In genomic region chr6:15551262-15551661, GRCh38 we compare ENCODE assay signal across 27 cellular contexts.
A peak's percentile ranks its signal among the peaks of the same experiment; 100 is the strongest.
DNase-seq lines count a peak whose midpoint lies in the region; ATAC-seq, FAIRE-seq and TF ChIP-seq lines count a peak whose summit lies in the region.
"Had no signal": no experiment of that assay in that cellular context is flagged by ENCODE, and none has a peak within 500 bp of the region (broad histone marks: within the 10 kb centered on the region; RNA-seq: fewer than 3 reads in every experiment).

No MANE protein-coding gene starts in this region.

- H3K27me3 ChIP-seq in left ventricle myocardium inferior (ENCODE audit: low read depth): no peaks in the 10 kb centered on the region
- H3K27me3 ChIP-seq: stomach, tibial nerve had no signal

- H3K9me3 Mint-ChIP-seq in endothelial cell (ENCODE audit: unreplicated experiment) (no peaks in the 10 kb centered on the region), nephron progenitor cell (no peaks in the 10 kb centered on the region)
- H3K9me3 Mint-ChIP-seq: activated T-cell treated with anti-CD3 and anti-CD28 coated beads, Interleukin-2, amount 50 U/mL, for 24 hours; T-helper 1 cell treated with Interleukin-12 subunit alpha and Interleukin-12 subunit beta and Interleukin-4 antibody, amounts not matched to agents 30 μg/mL and 1 μg/mL, for 36 hours had no signal

- H3K4me3 Mint-ChIP-seq in endothelial cell (ENCODE audit: unreplicated experiment) (peak overlapping the region; percentile 3), nephron progenitor cell (no peak overlapping the region)
- H3K4me3 Mint-ChIP-seq: activated T-cell treated with anti-CD3 and anti-CD28 coated beads, Interleukin-2, amount 50 U/mL, for 24 hours; neural crest cell; T-helper 1 cell treated with Interleukin-12 subunit alpha and Interleukin-12 subunit beta and Interleukin-4 antibody, amounts not matched to agents 30 μg/mL and 1 μg/mL, for 36 hours had no signal

- H3K9me3 ChIP-seq in left ventricle myocardium inferior (replicated peaks): no peaks in the 10 kb centered on the region
- H3K9me3 ChIP-seq: Caco-2, stomach, tibial nerve had no signal

- H3K27ac ChIP-seq in left ventricle myocardium inferior (replicated peaks): peak overlapping the region; percentile 55
- H3K27ac ChIP-seq: HL-60, tibial nerve had no signal

- no peak for DNase-seq in left ventricle myocardium inferior
- DNase-seq in left cardiac atrium: no peak
- DNase-seq in endothelial cell (ENCODE audit: low spot score): no peak
- DNase-seq in nephron progenitor cell: no peak
- no peak for DNase-seq in SIG-M5 (lab: John Stamatoyannopoulos, UW)
- DNase-seq in GOT3 (lab: John Stamatoyannopoulos, UW): no peak
- no peak for DNase-seq in HTR-8/SVneo (ENCODE audit: insufficient read length, low spot score)
- no peak for DNase-seq in cerebellum (ENCODE audit: low spot score)
- DNase-seq: activated CD8-positive, alpha-beta memory T cell treated with anti-CD3 and anti-CD28 coated beads for 24 hours; activated naive CD4-positive, alpha-beta T cell treated with Interleukin-2 at 50 U/mL for 16 hours; activated T-cell treated with anti-CD3 and anti-CD28 coated beads, Interleukin-2, amount 50 U/mL, for 24 hours; amniotic stem cell; Caco-2; NCI-H1092; NCI-H187; NCI-H526; posterior cingulate gyrus; stimulated activated CD4-positive, alpha-beta T cell treated with anti-CD3 and anti-CD28 coated beads, Interleukin-15, amount 100 ng/mL, for 24 hours; stomach had no signal

- intact Hi-C loops in left ventricle myocardium inferior (cut with micrococcal nuclease) (no loop called here), left cardiac atrium (cut with DNase I) (no loop called here)

- no peak for FAIRE-seq in HTR-8/SVneo (lab: Jason Lieb, UNC)
- FAIRE-seq: A204.1, HepG2, RCC 7860 had no signal

- H3K4me1 Mint-ChIP-seq in endothelial cell (ENCODE audit: unreplicated experiment): peaks cover 66% of the 10 kb centered on the region
- peaks cover 23% of the 10 kb centered on the region for H3K4me1 Mint-ChIP-seq in nephron progenitor cell

- no peak overlapping the region for H3K4me3 ChIP-seq in left ventricle myocardium inferior
- H3K4me3 ChIP-seq: stomach, tibial nerve had no signal

- peaks cover 6% of the 10 kb centered on the region for H3K27me3 Mint-ChIP-seq in endothelial cell (ENCODE audit: unreplicated experiment)
- no peaks in the 10 kb centered on the region for H3K27me3 Mint-ChIP-seq in nephron progenitor cell (ENCODE audit: low read depth, poor library complexity)
- H3K27me3 Mint-ChIP-seq: activated T-cell treated with anti-CD3 and anti-CD28 coated beads, Interleukin-2, amount 50 U/mL, for 24 hours had no signal

- H3K27ac Mint-ChIP-seq in endothelial cell (ENCODE audit: unreplicated experiment): peak overlapping the region; percentile 96
- peak overlapping the region; percentile 78 for H3K27ac Mint-ChIP-seq in nephron progenitor cell
- H3K27ac Mint-ChIP-seq: activated T-cell treated with anti-CD3 and anti-CD28 coated beads, Interleukin-2, amount 50 U/mL, for 24 hours; T-helper 1 cell treated with Interleukin-12 subunit alpha and Interleukin-12 subunit beta and Interleukin-4 antibody, amounts not matched to agents 30 μg/mL and 1 μg/mL, for 36 hours had no signal

- H3K36me3 Mint-ChIP-seq in endothelial cell (ENCODE audit: low read depth, unreplicated experiment) (no peaks in the 10 kb centered on the region), nephron progenitor cell (ENCODE audit: low read depth) (peaks cover 4% of the 10 kb centered on the region)

- peaks cover 46% of the 10 kb centered on the region for H3K4me1 ChIP-seq in left ventricle myocardium inferior

- ATAC-seq in left cardiac atrium: no peak
- ATAC-seq: HepG2, sciatic nerve had no signal

- TF ChIP-seq CTCF in left ventricle myocardium inferior (IDR thresholded peaks at IDR 0.05; ENCODE audit: borderline replicate concordance) (no peak), endothelial cell (IDR thresholded peaks at IDR 0.05; ENCODE audit: unreplicated experiment) (no peak), nephron progenitor cell (IDR thresholded peaks at IDR 0.05) (no peak)

- H3K36me3 ChIP-seq in left ventricle myocardium inferior: no peaks in the 10 kb centered on the region
- H3K36me3 ChIP-seq: stomach, tibial nerve had no signal
